Comparison of ENCODE assay signal across 1 cellular context in the genomic region with DNA sequence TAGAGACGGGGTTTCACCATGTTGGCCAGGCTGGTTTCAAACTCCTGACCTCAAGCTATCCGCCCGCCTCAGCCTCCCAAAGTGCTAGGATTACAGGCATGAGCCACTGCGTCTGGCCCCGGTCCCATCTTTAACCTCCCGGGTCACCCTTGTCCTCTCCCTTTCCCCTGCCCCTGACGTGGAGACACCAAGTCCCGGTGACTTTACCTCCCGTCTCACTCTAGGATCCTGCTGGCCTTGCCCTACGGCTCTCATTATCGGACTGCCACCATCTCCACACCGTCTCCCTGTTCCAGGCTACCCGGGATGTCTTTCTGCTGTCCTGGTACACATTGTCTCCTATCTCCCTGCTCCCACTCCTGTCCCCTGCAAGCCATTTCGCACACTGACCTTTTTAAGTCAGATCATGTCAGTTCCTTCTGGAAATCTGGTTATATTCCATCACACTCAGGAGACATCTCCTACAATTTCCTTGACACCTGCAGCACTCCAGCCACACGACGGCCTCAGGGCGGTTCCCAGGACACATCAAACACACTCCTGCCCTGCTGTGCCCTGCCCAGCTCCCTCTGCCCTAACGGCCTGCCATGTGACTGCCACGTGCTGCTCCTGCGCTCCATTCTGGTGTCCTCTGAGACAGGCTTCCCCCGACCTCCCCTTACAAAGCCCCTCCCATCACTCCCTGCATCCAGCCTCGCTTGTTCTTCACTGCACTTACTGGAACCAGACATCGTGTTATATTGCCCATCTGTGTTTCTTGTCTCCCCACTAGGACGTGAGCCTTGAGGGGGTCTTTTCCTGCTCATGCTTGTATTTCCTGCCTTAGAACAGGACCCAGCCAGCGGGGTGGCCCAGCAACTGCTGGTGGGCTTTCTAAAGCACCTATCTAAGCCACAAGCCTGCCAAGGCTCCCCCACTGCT.
TF ChIP-seq lines count a peak whose summit lies in the region.

No MANE protein-coding gene starts in this region.

TF ChIP-seq in GM23338, 12 proteins besides CTCF, POLR2A, EP300 and RAD21 (continued from another document):
- TF ChIP-seq, protein P1, sequence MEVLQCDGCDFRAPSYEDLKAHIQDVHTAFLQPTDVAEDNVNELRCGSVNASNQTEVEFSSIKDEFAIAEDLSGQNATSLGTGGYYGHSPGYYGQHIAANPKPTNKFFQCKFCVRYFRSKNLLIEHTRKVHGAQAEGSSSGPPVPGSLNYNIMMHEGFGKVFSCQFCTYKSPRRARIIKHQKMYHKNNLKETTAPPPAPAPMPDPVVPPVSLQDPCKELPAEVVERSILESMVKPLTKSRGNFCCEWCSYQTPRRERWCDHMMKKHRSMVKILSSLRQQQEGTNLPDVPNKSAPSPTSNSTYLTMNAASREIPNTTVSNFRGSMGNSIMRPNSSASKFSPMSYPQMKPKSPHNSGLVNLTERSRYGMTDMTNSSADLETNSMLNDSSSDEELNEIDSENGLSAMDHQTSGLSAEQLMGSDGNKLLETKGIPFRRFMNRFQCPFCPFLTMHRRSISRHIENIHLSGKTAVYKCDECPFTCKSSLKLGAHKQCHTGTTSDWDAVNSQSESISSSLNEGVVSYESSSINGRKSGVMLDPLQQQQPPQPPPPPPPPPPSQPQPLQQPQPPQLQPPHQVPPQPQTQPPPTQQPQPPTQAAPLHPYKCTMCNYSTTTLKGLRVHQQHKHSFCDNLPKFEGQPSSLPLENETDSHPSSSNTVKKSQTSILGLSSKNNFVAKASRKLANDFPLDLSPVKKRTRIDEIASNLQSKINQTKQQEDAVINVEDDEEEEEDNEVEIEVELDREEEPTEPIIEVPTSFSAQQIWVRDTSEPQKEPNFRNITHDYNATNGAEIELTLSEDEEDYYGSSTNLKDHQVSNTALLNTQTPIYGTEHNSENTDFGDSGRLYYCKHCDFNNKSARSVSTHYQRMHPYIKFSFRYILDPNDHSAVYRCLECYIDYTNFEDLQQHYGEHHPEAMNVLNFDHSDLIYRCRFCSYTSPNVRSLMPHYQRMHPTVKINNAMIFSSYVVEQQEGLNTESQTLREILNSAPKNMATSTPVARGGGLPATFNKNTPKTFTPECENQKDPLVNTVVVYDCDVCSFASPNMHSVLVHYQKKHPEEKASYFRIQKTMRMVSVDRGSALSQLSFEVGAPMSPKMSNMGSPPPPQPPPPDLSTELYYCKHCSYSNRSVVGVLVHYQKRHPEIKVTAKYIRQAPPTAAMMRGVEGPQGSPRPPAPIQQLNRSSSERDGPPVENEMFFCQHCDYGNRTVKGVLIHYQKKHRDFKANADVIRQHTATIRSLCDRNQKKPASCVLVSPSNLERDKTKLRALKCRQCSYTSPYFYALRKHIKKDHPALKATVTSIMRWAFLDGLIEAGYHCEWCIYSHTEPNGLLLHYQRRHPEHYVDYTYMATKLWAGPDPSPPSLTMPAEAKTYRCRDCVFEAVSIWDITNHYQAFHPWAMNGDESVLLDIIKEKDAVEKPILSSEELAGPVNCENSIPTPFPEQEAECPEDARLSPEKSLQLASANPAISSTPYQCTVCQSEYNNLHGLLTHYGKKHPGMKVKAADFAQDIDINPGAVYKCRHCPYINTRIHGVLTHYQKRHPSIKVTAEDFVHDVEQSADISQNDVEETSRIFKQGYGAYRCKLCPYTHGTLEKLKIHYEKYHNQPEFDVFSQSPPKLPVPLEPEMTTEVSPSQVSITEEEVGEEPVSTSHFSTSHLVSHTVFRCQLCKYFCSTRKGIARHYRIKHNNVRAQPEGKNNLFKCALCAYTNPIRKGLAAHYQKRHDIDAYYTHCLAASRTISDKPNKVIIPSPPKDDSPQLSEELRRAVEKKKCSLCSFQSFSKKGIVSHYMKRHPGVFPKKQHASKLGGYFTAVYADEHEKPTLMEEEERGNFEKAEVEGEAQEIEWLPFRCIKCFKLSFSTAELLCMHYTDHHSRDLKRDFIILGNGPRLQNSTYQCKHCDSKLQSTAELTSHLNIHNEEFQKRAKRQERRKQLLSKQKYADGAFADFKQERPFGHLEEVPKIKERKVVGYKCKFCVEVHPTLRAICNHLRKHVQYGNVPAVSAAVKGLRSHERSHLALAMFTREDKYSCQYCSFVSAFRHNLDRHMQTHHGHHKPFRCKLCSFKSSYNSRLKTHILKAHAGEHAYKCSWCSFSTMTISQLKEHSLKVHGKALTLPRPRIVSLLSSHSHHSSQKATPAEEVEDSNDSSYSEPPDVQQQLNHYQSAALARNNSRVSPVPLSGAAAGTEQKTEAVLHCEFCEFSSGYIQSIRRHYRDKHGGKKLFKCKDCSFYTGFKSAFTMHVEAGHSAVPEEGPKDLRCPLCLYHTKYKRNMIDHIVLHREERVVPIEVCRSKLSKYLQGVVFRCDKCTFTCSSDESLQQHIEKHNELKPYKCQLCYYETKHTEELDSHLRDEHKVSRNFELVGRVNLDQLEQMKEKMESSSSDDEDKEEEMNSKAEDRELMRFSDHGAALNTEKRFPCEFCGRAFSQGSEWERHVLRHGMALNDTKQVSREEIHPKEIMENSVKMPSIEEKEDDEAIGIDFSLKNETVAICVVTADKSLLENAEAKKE (CRISPR knock-in tag; IDR thresholded peaks at IDR 0.05) = no peak
- TF ChIP-seq NANOG (IDR thresholded peaks at IDR 0.05; ENCODE audit: borderline replicate concordance) (no peak), JUNB (IDR thresholded peaks at IDR 0.05; ENCODE audit: unreplicated experiment) (no peak)
- TF ChIP-seq, protein P2, sequence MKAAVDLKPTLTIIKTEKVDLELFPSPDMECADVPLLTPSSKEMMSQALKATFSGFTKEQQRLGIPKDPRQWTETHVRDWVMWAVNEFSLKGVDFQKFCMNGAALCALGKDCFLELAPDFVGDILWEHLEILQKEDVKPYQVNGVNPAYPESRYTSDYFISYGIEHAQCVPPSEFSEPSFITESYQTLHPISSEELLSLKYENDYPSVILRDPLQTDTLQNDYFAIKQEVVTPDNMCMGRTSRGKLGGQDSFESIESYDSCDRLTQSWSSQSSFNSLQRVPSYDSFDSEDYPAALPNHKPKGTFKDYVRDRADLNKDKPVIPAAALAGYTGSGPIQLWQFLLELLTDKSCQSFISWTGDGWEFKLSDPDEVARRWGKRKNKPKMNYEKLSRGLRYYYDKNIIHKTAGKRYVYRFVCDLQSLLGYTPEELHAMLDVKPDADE (IDR thresholded peaks at IDR 0.05) = no peak
